1 cellular context compared by ENCODE assay signal in genomic region chr5:114243281-114243982, GRCh38.
TF ChIP-seq lines count a peak whose summit lies in the region.

No MANE protein-coding gene starts in this region.

TF ChIP-seq in SK-N-SH, 30 proteins besides CTCF, POLR2A, EP300 and RAD21 (continued from another document):
- no peak for TF ChIP-seq MAX (IDR thresholded peaks at IDR 0.05; ENCODE audit: low read depth)
- no peak for TF ChIP-seq MXI1 (IDR thresholded peaks at IDR 0.05; ENCODE audit: low read depth, low read length)
- TF ChIP-seq, protein P1, sequence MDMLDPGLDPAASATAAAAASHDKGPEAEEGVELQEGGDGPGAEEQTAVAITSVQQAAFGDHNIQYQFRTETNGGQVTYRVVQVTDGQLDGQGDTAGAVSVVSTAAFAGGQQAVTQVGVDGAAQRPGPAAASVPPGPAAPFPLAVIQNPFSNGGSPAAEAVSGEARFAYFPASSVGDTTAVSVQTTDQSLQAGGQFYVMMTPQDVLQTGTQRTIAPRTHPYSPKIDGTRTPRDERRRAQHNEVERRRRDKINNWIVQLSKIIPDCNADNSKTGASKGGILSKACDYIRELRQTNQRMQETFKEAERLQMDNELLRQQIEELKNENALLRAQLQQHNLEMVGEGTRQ (IDR thresholded peaks at IDR 0.05; ENCODE audit: borderline replicate concordance, low read depth, low read length), result no peak
- no peak for TF ChIP-seq IRF3 (IDR thresholded peaks at IDR 0.05; ENCODE audit: low read depth, low read length)
- TF ChIP-seq SMC3 (IDR thresholded peaks at IDR 0.05; ENCODE audit: low read depth, low read length), result no peak
- no peak for TF ChIP-seq RCOR1 (IDR thresholded peaks at IDR 0.05; ENCODE audit: low read length)
- no peak for TF ChIP-seq CHD2 (IDR thresholded peaks at IDR 0.05; ENCODE audit: low read length, partially characterized antibody)
- no peak for TF ChIP-seq SIN3A (IDR thresholded peaks at IDR 0.05; ENCODE audit: borderline replicate concordance, low read depth, low read length)
- TF ChIP-seq GATA2 (CRISPR knock-in tag; IDR thresholded peaks at IDR 0.05), result no peak
